In the genomic region with DNA sequence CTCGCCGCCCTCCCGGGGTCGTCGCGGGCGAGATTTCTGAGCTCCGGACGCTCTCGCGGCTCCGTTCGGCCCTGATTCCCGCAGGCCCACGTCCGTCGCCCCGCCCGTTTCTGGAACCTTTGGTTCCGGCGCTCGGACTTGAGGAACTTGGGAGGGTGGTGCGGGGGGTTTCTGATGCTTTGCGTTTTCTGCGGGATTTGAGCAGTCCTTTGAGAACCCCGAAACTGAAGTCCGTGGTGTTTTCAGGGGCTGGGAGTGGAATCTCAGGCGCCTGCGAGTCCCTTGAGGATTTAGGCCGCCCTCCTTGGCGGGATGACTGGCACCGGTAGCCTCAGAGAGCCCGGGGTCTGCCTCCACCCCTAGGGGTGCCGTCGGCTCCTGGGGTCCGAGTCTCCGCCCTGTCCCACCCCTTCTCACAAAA, we compare ENCODE assay signal across 8 cellular contexts. TPM values are rescaled to one million over a fixed set of nuclear protein-coding genes. Genes with fewer than 3 reads are reported as not detected.
DNase-seq lines count a peak whose midpoint lies in the region; ATAC-seq and TF ChIP-seq lines count a peak whose summit lies in the region.

No MANE protein-coding gene starts in this region.

- H3K4me1 ChIP-seq in lower lobe of right lung (peaks cover 10% of the 10 kb centered on the region), tibial artery (peaks cover 0 to 14% (median 1%) of the 10 kb centered on the region in 4 donors)

- ATAC-seq in HG02981 (IDR thresholded peaks at IDR 0.05; ENCODE audit: unreplicated experiment) (peak; percentile 26), lower lobe of right lung (peak; percentile 44 to 70), GM21423 (IDR thresholded peaks at IDR 0.05; ENCODE audit: unreplicated experiment) (no peak), HG02973 (IDR thresholded peaks at IDR 0.05; ENCODE audit: unreplicated experiment) (no peak)
- no peak for ATAC-seq in central memory CD8-positive, alpha-beta T cell (replicated peaks; ENCODE audit: extremely low read depth, poor library complexity, severe bottlenecking)

- peaks cover 22% of the 10 kb centered on the region for H3K27me3 Mint-ChIP-seq in central memory CD8-positive, alpha-beta T cell

- H3K27ac ChIP-seq in lower lobe of right lung, result peak overlapping the region; percentile 81
- peak overlapping the region in 1 of 2 donors; percentile 77 for H3K27ac ChIP-seq in tibial artery

- peaks cover 6% of the 10 kb centered on the region for H3K4me1 Mint-ChIP-seq in central memory CD8-positive, alpha-beta T cell

- H3K36me3 ChIP-seq in lower lobe of right lung (no peaks in the 10 kb centered on the region), tibial artery (peaks cover 0 to 4% (median 0%) of the 10 kb centered on the region in 3 donors)

- CTCF ChIA-PET in AG04449 (lab: Yijun Ruan, JAX), result interaction anchor here (3.0 to 4.4 kb wide), 2 partner anchors 10 to 110 kb away, joined by 21 to 23 read pairs; no protein-coding TSS in a partner anchor

- peaks cover 2% of the 10 kb centered on the region for H3K36me3 Mint-ChIP-seq in central memory CD8-positive, alpha-beta T cell (ENCODE audit: insufficient read depth)

- no peaks in the 10 kb centered on the region for H3K27me3 ChIP-seq in lower lobe of right lung (ENCODE audit: low read depth)
- no peaks in the 10 kb centered on the region for H3K27me3 ChIP-seq in tibial artery

- intact Hi-C loops in lower lobe of right lung (cut with DNase I) (no loop called here), tibial artery (cut with DNase I; ENCODE audit: low total_unique reads) (no loop called here)

- H3K27ac Mint-ChIP-seq in central memory CD8-positive, alpha-beta T cell (ENCODE audit: low read depth), result peak overlapping the region; percentile 71

- no peak for TF ChIP-seq CTCF in AG04449 (IDR thresholded peaks at IDR 0.05; ENCODE audit: insufficient read depth, low read length, missing control alignments)
- no peak for TF ChIP-seq CTCF in lower lobe of right lung (IDR thresholded peaks at IDR 0.05)
- no peak for TF ChIP-seq CTCF in tibial artery (IDR thresholded peaks at IDR 0.05)

- POLR2A ChIA-PET in AG04449 (lab: Yijun Ruan, JAX), result interaction anchor here (0.7 to 1.0 kb wide), 2 partner anchors 8 to 1549 kb away, joined by 3 to 5 read pairs; no protein-coding TSS in a partner anchor

- H3K9me3 ChIP-seq in lower lobe of right lung (no peaks in the 10 kb centered on the region), tibial artery (no peaks in the 10 kb centered on the region)

- peak overlapping the region; percentile 76 for H3K4me3 Mint-ChIP-seq in central memory CD8-positive, alpha-beta T cell

- H3K4me3 ChIP-seq in AG04449 (ENCODE audit: low read depth, low read length) (peak overlapping the region; percentile 59), lower lobe of right lung (peak overlapping the region; percentile 65), tibial artery (peak overlapping the region; percentile 37 to 74)

- DNase-seq in AG04449 (ENCODE audit: low read depth, low spot score), result no peak
- no peak for DNase-seq in central memory CD8-positive, alpha-beta T cell (ENCODE audit: low spot score in 2 of 2)
- DNase-seq in lower lobe of right lung, result peak; percentile 76
- no peak for DNase-seq in tibial artery
- DNase-seq in GF-D8 (lab: John Stamatoyannopoulos, UW), result no peak

- H3K9me3 Mint-ChIP-seq in central memory CD8-positive, alpha-beta T cell, result no peaks in the 10 kb centered on the region

RNA-seq across cellular contexts. Expression of gene THNSL2, which starts 0.3 kb away (rescaled TPM):
- 24.3 TPM for total RNA-seq in lower lobe of right lung

RNA-seq across cellular contexts. Expression of gene FABP1, which starts 42.6 kb away (rescaled TPM):
- not detected for total RNA-seq in lower lobe of right lung

Comparison
In these comparisons a context has a peak if more than half of its experiments do, and no peak if none do; other contexts are left out.
1. ATAC-seq: peak in HG02981 (single experiment) and lower lobe of right lung (2 of 2); none in central memory CD8-positive, alpha-beta T cell (single experiment), GM21423 (single experiment) and HG02973 (single experiment).
2. Peak in every context shown above with its lines, with median percentiles within 50 percentile points of each other: H3K4me3 ChIP-seq.